ENCODE assay signal across 8 cellular contexts in genomic region chr15:93030430-93031102, GRCh38. TPM values are rescaled to one million over a fixed set of nuclear protein-coding genes. Genes with fewer than 3 reads are reported as not detected.
DNase-seq lines count a peak whose midpoint lies in the region; ATAC-seq, FAIRE-seq and TF ChIP-seq lines count a peak whose summit lies in the region.

No MANE protein-coding gene starts in this region.

- H3K4me1 ChIP-seq in astrocyte (ENCODE audit: insufficient read depth, low read length) (peaks cover 22% of the 10 kb centered on the region), hepatocyte (ENCODE audit: insufficient read depth) (peaks cover 17% of the 10 kb centered on the region), gastrocnemius medialis (peaks cover 53 to 55% of the 10 kb centered on the region in 2 donors)

- peak; percentile 57 for TF ChIP-seq CTCF in astrocyte (IDR thresholded peaks at IDR 0.05; ENCODE audit: insufficient read depth, low read depth, low read length)
- peak; percentile 89 for TF ChIP-seq CTCF in hepatocyte (IDR thresholded peaks at IDR 0.05; ENCODE audit: poor library complexity)
- peak; percentile 88 to 94 (median 92) for TF ChIP-seq CTCF in gastrocnemius medialis (IDR thresholded peaks at IDR 0.05 in 4 of 5, conservative IDR thresholded peaks at IDR 0.05 in 1 of 5)

- no peaks in the 10 kb centered on the region for H3K9me2 ChIP-seq in hepatocyte (replicated peaks; ENCODE audit: insufficient read depth)

- H3K4me1 Mint-ChIP-seq in T-helper 17 cell (peaks cover 26% of the 10 kb centered on the region), astrocyte (ENCODE audit: low read depth, unreplicated experiment) (peaks cover 23% of the 10 kb centered on the region)

- TF ChIP-seq POLR2A in gastrocnemius medialis (IDR thresholded peaks at IDR 0.05) = no peak

- no peak overlapping the region for H3K9ac ChIP-seq in astrocyte (ENCODE audit: low read length)

- H3K4me2 ChIP-seq in astrocyte (ENCODE audit: low read length) (no peak overlapping the region), hepatocyte (peak overlapping the region; percentile 58)

- H4K20me1 ChIP-seq in astrocyte (ENCODE audit: insufficient read depth, low read length) (peaks cover 49% of the 10 kb centered on the region), hepatocyte (ENCODE audit: insufficient read depth, poor library complexity, severe bottlenecking) (peaks cover 19% of the 10 kb centered on the region)

- H2AFZ ChIP-seq in astrocyte (ENCODE audit: low read depth, low read length) (no peak overlapping the region), hepatocyte (no peak overlapping the region)

- ATAC-seq in T-helper 17 cell (peak; percentile 79), gastrocnemius medialis (peak; percentile 51 to 58)

- 35% methylated on average over 19 of the region's 20 CpGs for WGBS in hepatocyte (ENCODE audit: low lambda C conversion rate, missing lambda C conversion rate)

- FAIRE-seq in astrocyte (lab: Jason Lieb, UNC) = peak; percentile 5

- H3K36me3 ChIP-seq in astrocyte (ENCODE audit: insufficient read depth, low read length) = peaks cover 25% of the 10 kb centered on the region
- H3K36me3 ChIP-seq in hepatocyte (replicated peaks; ENCODE audit: insufficient read depth, low read depth) = no peaks in the 10 kb centered on the region
- H3K36me3 ChIP-seq in gastrocnemius medialis = peaks cover 0 to 7% of the 10 kb centered on the region in 2 donors

- H3K36me3 Mint-ChIP-seq in T-helper 17 cell (ENCODE audit: low read depth) (peaks cover 2% of the 10 kb centered on the region), astrocyte (ENCODE audit: low read depth, unreplicated experiment) (peaks cover 19% of the 10 kb centered on the region)

- in situ Hi-C loops in gastrocnemius medialis (cut with MboI; ENCODE audit: low sequenced_read_pairs in 4 of 4) = loop anchor here in 3 of 4 donors (10.0 to 25.0 kb wide), 4 partner anchors 934 to 1282 kb away; no protein-coding TSS in a partner anchor

- H3K9me3 ChIP-seq in T-helper 17 cell (ENCODE audit: control insufficient read depth, low read length, poor library complexity, severe bottlenecking) = no peaks in the 10 kb centered on the region
- no peaks in the 10 kb centered on the region for H3K9me3 ChIP-seq in astrocyte (ENCODE audit: insufficient read depth, low read depth, low read length)
- H3K9me3 ChIP-seq in hepatocyte (ENCODE audit: low read depth) = no peaks in the 10 kb centered on the region
- H3K9me3 ChIP-seq in gastrocnemius medialis = no peaks in the 10 kb centered on the region

- H3K79me2 ChIP-seq in astrocyte (ENCODE audit: insufficient read depth, low read length) (peaks cover 9% of the 10 kb centered on the region), hepatocyte (no peaks in the 10 kb centered on the region)

- H3K4me3 ChIP-seq in astrocyte (ENCODE audit: insufficient read depth, low read depth, low read length) = no peak overlapping the region
- no peak overlapping the region for H3K4me3 ChIP-seq in hepatocyte
- peak overlapping the region in 1 of 4 donors; percentile 14 for H3K4me3 ChIP-seq in gastrocnemius medialis

- H3K27ac ChIP-seq in astrocyte (ENCODE audit: low read depth, low read length) (no peak overlapping the region), hepatocyte (no peak overlapping the region), gastrocnemius medialis (peak overlapping the region; percentile 89 to 94 (median 91))

- DNase-seq in DMS79 treated with DMSO at 0.1 percent for 48 hours (lab: John Stamatoyannopoulos, UW) = peak; percentile 10
- no peak for DNase-seq in DMS79 (lab: John Stamatoyannopoulos, UW)
- peak; percentile 44 for DNase-seq in H4 (ENCODE audit: low spot score)
- DNase-seq in LHCN-M2 (ENCODE audit: low read depth) = peak; percentile 58
- DNase-seq in T-helper 17 cell = peak; percentile 42 to 59 (median 46)
- DNase-seq in astrocyte (ENCODE audit: low read depth) = peak; percentile 22
- peak; percentile 78 for DNase-seq in hepatocyte (ENCODE audit: low spot score)
- peak; percentile 67 to 85 for DNase-seq in gastrocnemius medialis

- no peaks in the 10 kb centered on the region for H3K27me3 Mint-ChIP-seq in T-helper 17 cell
- no peaks in the 10 kb centered on the region for H3K27me3 Mint-ChIP-seq in astrocyte (ENCODE audit: low read depth, unreplicated experiment)

- no peaks in the 10 kb centered on the region for H3K9me3 Mint-ChIP-seq in astrocyte (ENCODE audit: unreplicated experiment)

- intact Hi-C loops in gastrocnemius medialis (cut with DNase I; ENCODE audit: low total_unique reads) = loop anchor here (1.0 to 5.0 kb wide), 4 partner anchors 58 to 1089 kb away; no protein-coding TSS in a partner anchor

- H3K27me3 ChIP-seq in astrocyte (ENCODE audit: insufficient read depth, low read length) = no peaks in the 10 kb centered on the region
- no peaks in the 10 kb centered on the region for H3K27me3 ChIP-seq in hepatocyte
- H3K27me3 ChIP-seq in gastrocnemius medialis = no peaks in the 10 kb centered on the region

- H3K27ac Mint-ChIP-seq in T-helper 17 cell (peak overlapping the region; percentile 43), astrocyte (ENCODE audit: unreplicated experiment) (peak overlapping the region; percentile 81)

- peak overlapping the region; percentile 53 for H3K4me3 Mint-ChIP-seq in T-helper 17 cell
- no peak overlapping the region for H3K4me3 Mint-ChIP-seq in astrocyte (ENCODE audit: unreplicated experiment)

RNA-seq across cellular contexts. Expression of gene RGMA, which starts 58.4 kb away (rescaled TPM):
- 0.29 and 0.72 TPM in 2 replicates for total RNA-seq in H4 (2014; rRNA removed; shearing (Covaris generic))
- 1.7 TPM in 1 of 2 replicates, not detected in the other for total RNA-seq in LHCN-M2 (2014; rRNA removed)
- polyA plus RNA-seq in LHCN-M2 (2012) = 0.02 TPM
- not detected for total RNA-seq in T-helper 17 cell
- 5.7 and 6.2 TPM in 2 replicates for total RNA-seq in astrocyte
- total RNA-seq in hepatocyte = 2.0 and 2.7 TPM in 2 replicates
- 2.5 and 2.8 TPM in 2 replicates for polyA plus RNA-seq in hepatocyte
- total RNA-seq in gastrocnemius medialis = 100 to 1,000 TPM; 150 to 290 (median 184) TPM

Comparison
In these comparisons a context has a peak if more than half of its experiments do, and no peak if none do; other contexts are left out.
1. H3K27ac ChIP-seq: peak in gastrocnemius medialis (4 of 4); none in astrocyte (single experiment) and hepatocyte (single experiment).
2. RNA of gene RGMA, which starts 58.4 kb away (total RNA-seq): 150 to 290 TPM in gastrocnemius medialis; 5.7 to 6.2 TPM in astrocyte, 2.0 to 2.7 TPM in hepatocyte, 0.29 to 0.72 TPM in H4, not detected in T-helper 17 cell and 1.7 TPM in LHCN-M2; every median in the first group is over 10 times any median in the second.
3. Peak in every context shown above with its lines, with median percentiles within 50 percentile points of each other: CTCF ChIP-seq.